8 cellular contexts compared by ENCODE assay signal in the genomic region with DNA sequence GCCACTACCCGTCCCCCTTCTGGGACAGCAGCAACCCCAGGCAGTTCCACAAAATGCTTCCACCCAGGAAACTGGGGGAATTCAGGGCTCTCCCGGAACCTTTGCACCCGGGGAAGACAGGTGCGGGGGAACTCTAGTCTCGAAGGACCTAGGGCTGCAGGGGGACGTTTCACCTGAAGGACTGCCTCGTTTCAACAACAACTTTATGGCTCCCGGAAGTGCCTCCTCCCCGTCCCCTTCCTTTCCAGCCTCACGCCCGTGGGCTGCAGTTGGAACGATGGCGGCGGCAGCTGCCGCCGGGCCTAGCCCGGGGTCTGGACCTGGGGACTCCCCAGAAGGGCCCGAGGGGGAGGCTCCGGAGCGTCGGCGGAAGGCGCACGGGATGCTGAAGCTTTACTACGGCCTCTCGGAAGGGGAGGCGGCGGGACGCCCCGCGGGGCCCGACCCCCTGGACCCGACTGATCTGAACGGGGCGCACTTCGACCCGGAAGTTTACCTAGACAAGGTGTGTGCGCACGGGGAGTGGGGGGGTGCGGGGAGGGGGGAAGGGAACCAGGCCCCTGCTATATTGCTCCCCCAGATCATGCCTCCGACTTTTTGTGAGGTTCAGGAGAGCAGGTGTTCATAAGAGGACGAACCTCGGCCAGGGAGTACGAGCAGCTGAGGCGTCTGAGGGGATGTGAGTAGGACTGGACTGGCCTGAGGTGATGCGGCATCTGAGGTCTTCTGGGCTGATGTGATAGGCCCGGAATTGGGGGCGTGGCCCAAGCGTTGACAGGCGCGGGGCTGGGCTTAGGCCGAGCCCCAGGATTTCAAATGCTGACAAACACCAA. TPM values are rescaled to one million over a fixed set of nuclear protein-coding genes. Genes with fewer than 3 reads are reported as not detected.
A peak's percentile ranks its signal among the peaks of the same experiment; 100 is the strongest.
DNase-seq lines count a peak whose midpoint lies in the region; ATAC-seq and TF ChIP-seq lines count a peak whose summit lies in the region.

A gene (plus strand): TSS at position 241 of the 833 bp plus-strand sequence. CDS start 37 bp downstream, at position 278.

- H3K27me3 ChIP-seq in prostate gland (replicated peaks; ENCODE audit: insufficient read depth), result no peaks in the 10 kb centered on the region

- peak within 1 kb of the TSS; percentile 89 for H3K4me3 Mint-ChIP-seq in T-helper 17 cell

- DNase-seq in GM13976 (ENCODE audit: low spot score), result peak; percentile 94
- peak; percentile 65 for DNase-seq in NCI-H1694 (lab: John Stamatoyannopoulos, UW)
- peak; percentile 65 to 74 (median 70) for DNase-seq in T-helper 17 cell
- peak; percentile 27 to 89 (median 79) for DNase-seq in amygdala (lab: John Stamatoyannopoulos, UW)
- DNase-seq in left ventricle myocardium superior, result peak; percentile 94
- peak; percentile 79 for DNase-seq in prostate gland (ENCODE audit: low spot score)
- DNase-seq in ureter (ENCODE audit: low spot score), result peak; percentile 91

- peaks cover 7% of the 10 kb centered on the region for H3K4me1 Mint-ChIP-seq in T-helper 17 cell

- no peaks in the 10 kb centered on the region for H3K36me3 Mint-ChIP-seq in T-helper 17 cell (ENCODE audit: low read depth)

- intact Hi-C loops in left ventricle myocardium superior (cut with micrococcal nuclease) (no loop called here), prostate gland (cut with DNase I) (no loop called here)

- peak within 1 kb of the TSS; percentile 77 for H3K27ac Mint-ChIP-seq in T-helper 17 cell

- no peaks in the 10 kb centered on the region for H3K36me3 ChIP-seq in prostate gland

- in situ Hi-C loops in GM13976 (cut with MboI; ENCODE audit: low sequenced_read_pairs, unreplicated experiment), result no loop called here

- TF ChIP-seq CTCF in GM13976 (IDR thresholded peaks at IDR 0.05; ENCODE audit: borderline replicate concordance, control extremely low read depth, extremely low read depth, insufficient read depth, missing control alignments) (no peak), prostate gland (IDR thresholded peaks at IDR 0.05) (peak in 3 of 4 experiments; percentile 11 to 50 (median 25))

- under 1% methylated on average over 23 of the region's 52 CpGs for WGBS in prostate gland

- H3K9me3 ChIP-seq in T-helper 17 cell (ENCODE audit: control insufficient read depth, low read length, poor library complexity, severe bottlenecking) (no peaks in the 10 kb centered on the region), prostate gland (no peaks in the 10 kb centered on the region)

- H3K27ac ChIP-seq in prostate gland, result peak within 1 kb of the TSS; percentile 84 to 88

- peaks cover 8% of the 10 kb centered on the region for H3K4me1 ChIP-seq in prostate gland (replicated peaks)

- ATAC-seq in HG02852 (IDR thresholded peaks at IDR 0.05; ENCODE audit: unreplicated experiment), result peak; percentile 76
- peak; percentile 91 for ATAC-seq in T-helper 17 cell
- ATAC-seq in left ventricle myocardium superior, result peak; percentile 95

- TF ChIP-seq POLR2A in prostate gland (IDR thresholded peaks at IDR 0.05), result peak; percentile 9

- H3K27me3 Mint-ChIP-seq in T-helper 17 cell, result no peaks in the 10 kb centered on the region

- peak within 1 kb of the TSS; percentile 65 to 77 for H3K4me3 ChIP-seq in prostate gland

RNA-seq across cellular contexts. Expression of the gene that starts here (rescaled TPM):
- total RNA-seq in T-helper 17 cell, result 100 to 1,000 TPM; 181 to 217 TPM
- 84.8 TPM for total RNA-seq in left ventricle myocardium superior
- total RNA-seq in prostate gland, result 100 to 1,000 TPM; 323 to 542 TPM
- total RNA-seq in ureter, result 131 TPM

Comparison
In these comparisons a context has a peak if more than half of its experiments do, and no peak if none do; other contexts are left out.
1. Peak in every context shown above with its lines: DNase-seq, ATAC-seq, H3K4me3 ChIP-seq and H3K27ac ChIP-seq.